In genomic region chr16:84271037-84271436, GRCh38 we compare ENCODE assay signal across 8 cellular contexts. TPM values are rescaled to one million over a fixed set of nuclear protein-coding genes. Genes with fewer than 3 reads are reported as not detected.
"Had no signal": no experiment of that assay in that cellular context is flagged by ENCODE, and none has a peak within 500 bp of the region (broad histone marks: within the 10 kb centered on the region; RNA-seq: fewer than 3 reads in every experiment).

No MANE protein-coding gene starts in this region.

- H3K27ac ChIP-seq: GM23248, HL-60 had no signal

- H3K36me3 ChIP-seq: HAP-1 had no signal

- H3K4me3 ChIP-seq: GM23248, HAP-1 had no signal

- DNase-seq: GM23248, GOT3, H7, KG1 had no signal

- H3K9me3 ChIP-seq: HAP-1 had no signal

RNA-seq across cellular contexts. Expression of gene WFDC1, which starts 23.6 kb away (rescaled TPM):
- total RNA-seq: H4 had no signal

RNA-seq across cellular contexts. Expression of gene KCNG4, which starts 31.2 kb away (rescaled TPM):
- total RNA-seq: GM23248, H4, H7, HT1080 had no signal
